Comparison of ENCODE assay signal across 1 cellular context in genomic region chr15:39856357-39856756, GRCh38.
TF ChIP-seq lines count a peak whose summit lies in the region.

No MANE protein-coding gene starts in this region.

TF ChIP-seq in GM23338, 12 proteins besides CTCF, POLR2A, EP300 and RAD21:
- TF ChIP-seq JUNB (IDR thresholded peaks at IDR 0.05; ENCODE audit: unreplicated experiment) (no peak), ZNF331 (CRISPR knock-in tag; IDR thresholded peaks at IDR 0.05; ENCODE audit: low read depth) (no peak), CREB1 (CRISPR knock-in tag; IDR thresholded peaks at IDR 0.05; ENCODE audit: low read depth) (no peak), ZNF114 (CRISPR knock-in tag; IDR thresholded peaks at IDR 0.05) (no peak), ZNF462 (CRISPR knock-in tag; IDR thresholded peaks at IDR 0.05) (no peak), STAT1 (IDR thresholded peaks at IDR 0.05; ENCODE audit: unreplicated experiment) (no peak), EZH2 (IDR thresholded peaks at IDR 0.05; ENCODE audit: low read depth, unreplicated experiment) (no peak), NANOG (IDR thresholded peaks at IDR 0.05; ENCODE audit: borderline replicate concordance) (no peak), REST (IDR thresholded peaks at IDR 0.05; ENCODE audit: unreplicated experiment) (no peak), EZH2phosphoT487 (IDR thresholded peaks at IDR 0.05; ENCODE audit: unreplicated experiment) (no peak), ETS1 (IDR thresholded peaks at IDR 0.05) (no peak), POLR2AphosphoS5 (IDR thresholded peaks at IDR 0.05; ENCODE audit: low read depth) (no peak)
TF ChIP-seq in GM23338: peak in this region for 0.
